ENCODE assay signal across 12 cellular contexts in the genomic region with DNA sequence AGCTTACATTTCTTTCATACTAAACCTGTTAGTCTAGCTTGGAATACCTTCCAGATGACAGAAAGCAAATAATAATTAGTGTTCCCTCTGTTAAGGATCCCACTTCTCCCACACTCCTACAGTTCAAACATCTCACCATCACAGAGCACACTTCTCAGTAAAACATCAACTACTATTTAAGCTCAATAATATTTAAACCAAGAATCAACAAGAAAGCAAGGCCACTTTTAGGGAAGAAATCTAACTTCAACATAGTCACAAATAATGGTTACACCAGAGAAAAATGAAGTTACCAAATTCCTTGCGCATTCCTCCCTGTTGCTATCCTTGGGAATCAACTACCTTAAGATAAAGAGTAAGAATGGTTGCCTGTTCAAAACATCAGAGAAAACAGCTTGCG. TPM values are rescaled to one million over a fixed set of nuclear protein-coding genes. Genes with fewer than 3 reads are reported as not detected.
DNase-seq lines count a peak whose midpoint lies in the region; ATAC-seq and TF ChIP-seq lines count a peak whose summit lies in the region.
"Had no signal": no experiment of that assay in that cellular context is flagged by ENCODE, and none has a peak within 500 bp of the region (broad histone marks: within the 10 kb centered on the region; RNA-seq: fewer than 3 reads in every experiment).

No MANE protein-coding gene starts in this region.

- H4K8ac ChIP-seq in IMR-90 (ENCODE audit: low read depth in 2 of 2, low read length in 2 of 2) = no peak overlapping the region

- no peak overlapping the region for H2AFZ ChIP-seq in IMR-90 (replicated peaks; ENCODE audit: low read length, poor library complexity)

- H2BK5ac ChIP-seq in IMR-90 (ENCODE audit: low read depth, low read length, poor library complexity, severe bottlenecking) = no peak overlapping the region

- no peak overlapping the region for H2AK5ac ChIP-seq in IMR-90 (ENCODE audit: low read depth, low read length)

- H3K27ac Mint-ChIP-seq in brain (peak overlapping the region; percentile 39 to 99 (median 50)), natural killer cell (peak overlapping the region; percentile 92 to 98)

- in situ Hi-C loops in IMR-90 (cut with MboI; ENCODE audit: low sequenced_read_pairs) = no loop called here

- dilution Hi-C loops in IMR-90 (cut with HindIII; ENCODE audit: low sequenced_read_pairs, unreplicated experiment) = no loop called here

- DNase-seq in IMR-90 = no peak
- DNase-seq in natural killer cell = no peak
- DNase-seq: midbrain, NCI-H1417, SHP77 treated with DMSO at 0.1 percent for 48 hours had no signal

- no peak for TF ChIP-seq CTCF in IMR-90 (conservative IDR thresholded peaks at IDR 0.05; ENCODE audit: low read depth, low read length)
- TF ChIP-seq CTCF in brain (conservative IDR thresholded peaks at IDR 0.05) = no peak
- TF ChIP-seq CTCF in natural killer cell (IDR thresholded peaks at IDR 0.05) = no peak

- no peaks in the 10 kb centered on the region for H3K9me1 ChIP-seq in IMR-90 (ENCODE audit: insufficient read depth, low read length)

- H3K36me3 Mint-ChIP-seq in brain (peaks cover 60% of the 10 kb centered on the region), natural killer cell (no peaks in the 10 kb centered on the region)

- H3K27ac ChIP-seq in BLaER1 treated with 17β-estradiol and CSF1 and Interleukin-3, amounts not matched to agents 10 nM and 100 nM = no peak overlapping the region
- no peak overlapping the region for H3K27ac ChIP-seq in IMR-90 (ENCODE audit: insufficient read depth, low read length)

- H3K79me1 ChIP-seq in IMR-90 (ENCODE audit: low read depth in 1 of 2, low read length in 2 of 2) = peaks cover 27 to 37% of the 10 kb centered on the region in 2 experiments

- H3K27me3 Mint-ChIP-seq in brain = peaks cover 16% of the 10 kb centered on the region
- no peaks in the 10 kb centered on the region for H3K27me3 Mint-ChIP-seq in natural killer cell (ENCODE audit: low read depth in 2 of 2)

- H3K18ac ChIP-seq in IMR-90 (ENCODE audit: low read depth, low read length) = no peak overlapping the region

- no peak for ATAC-seq in IMR-90 (ENCODE audit: low read depth)
- no peak for ATAC-seq in natural killer cell
- no peak for ATAC-seq in HG02798 (IDR thresholded peaks at IDR 0.05; ENCODE audit: poor library complexity, unreplicated experiment)
- no peak for ATAC-seq in GM19351 (IDR thresholded peaks at IDR 0.05; ENCODE audit: unreplicated experiment)
- no peak for ATAC-seq in HG02763 (IDR thresholded peaks at IDR 0.05; ENCODE audit: unreplicated experiment)
- ATAC-seq in HG03354 (IDR thresholded peaks at IDR 0.05; ENCODE audit: poor library complexity, severe bottlenecking, unreplicated experiment) = no peak
- ATAC-seq: esophagus mucosa had no signal

- no peak for TF ChIP-seq RAD21 in IMR-90 (IDR thresholded peaks at IDR 0.05; ENCODE audit: low read length)

- intact Hi-C loops in IMR-90 (cut with micrococcal nuclease) (loop anchor here (5.0 kb wide), 2 partner anchors 85 to 230 kb away; no protein-coding TSS in a partner anchor), natural killer cell (cut with micrococcal nuclease) (loop anchor here (5.0 kb wide), 1 partner anchor 1565 kb away; the partner anchor contains the start of gene ZNF292)

- CTCF ChIA-PET in IMR-90 (lab: Yijun Ruan, JAX) = no interaction called here

- 0 out of 2 replicates have a peak overlapping the region, but pooled peaks have one; percentile 90 for H3K23ac ChIP-seq in IMR-90 (ENCODE audit: low read depth, low read length)

- no peak overlapping the region for H2BK20ac ChIP-seq in IMR-90 (ENCODE audit: low read depth, low read length)

- peak overlapping the region in 9 of 10 experiments; percentile 65 to 79 (median 75); a peak in 10 of 20 replicates for H3K4me3 ChIP-seq in BLaER1 treated with 17β-estradiol and CSF1 and Interleukin-3, amounts not matched to agents 10 nM and 100 nM
- no peak overlapping the region for H3K4me3 ChIP-seq in IMR-90 (ENCODE audit: insufficient read depth, low read depth, low read length)

- no peak overlapping the region for H4K5ac ChIP-seq in IMR-90 (ENCODE audit: low read depth, low read length)

- H3K4me3 Mint-ChIP-seq in brain = peak overlapping the region; percentile 94 to 98 (median 97)
- H3K4me3 Mint-ChIP-seq in natural killer cell = peak overlapping the region; percentile 96

- peaks cover 0 to 34% (median 24%) of the 10 kb centered on the region in 11 experiments; a peak in 18 of 22 replicates for H3K9me3 ChIP-seq in BLaER1 treated with 17β-estradiol and CSF1 and Interleukin-3, amounts not matched to agents 10 nM and 100 nM (replicated peaks in 1 of 11)
- H3K9me3 ChIP-seq in IMR-90 (ENCODE audit: control insufficient read depth, insufficient read depth, low read length) = no peaks in the 10 kb centered on the region

- peak overlapping the region; percentile 60 to 81 (median 74) for H3K4me2 ChIP-seq in BLaER1 treated with 17β-estradiol and CSF1 and Interleukin-3, amounts not matched to agents 10 nM and 100 nM
- peak overlapping the region; percentile 63 for H3K4me2 ChIP-seq in IMR-90 (ENCODE audit: low read depth, low read length)

- H2BK15ac ChIP-seq in IMR-90 (ENCODE audit: low read depth, low read length) = no peak overlapping the region

- H4K91ac ChIP-seq in IMR-90 (ENCODE audit: insufficient read depth, low read depth, low read length) = no peak overlapping the region

- BruUV-seq in IMR-90 (replicated peaks; lab: Mats Ljungman, UMichigan) = no TSS peak

- H3K27me3 ChIP-seq in BLaER1 treated with 17β-estradiol and CSF1 and Interleukin-3, amounts not matched to agents 10 nM and 100 nM = no peaks in the 10 kb centered on the region
- H3K27me3 ChIP-seq in IMR-90 (ENCODE audit: control insufficient read depth, insufficient read depth, low read length) = no peaks in the 10 kb centered on the region

- no peak overlapping the region for H3K4ac ChIP-seq in IMR-90 (ENCODE audit: low read depth, low read length)

- H2AK9ac ChIP-seq in IMR-90 (replicated peaks; ENCODE audit: low read depth, low read length, poor library complexity) = no peak overlapping the region

- H3K56ac ChIP-seq in IMR-90 (ENCODE audit: extremely low read depth, insufficient read depth, low read length) = no peak overlapping the region; the same call in 1 of the 2 replicates

- H3K36me3 ChIP-seq in BLaER1 treated with 17β-estradiol and CSF1 and Interleukin-3, amounts not matched to agents 10 nM and 100 nM = peaks cover 0 to 26% (median 9%) of the 10 kb centered on the region in 11 experiments; a peak in 10 of 22 replicates
- H3K36me3 ChIP-seq in IMR-90 (ENCODE audit: control insufficient read depth, insufficient read depth, low read length) = peaks cover 1% of the 10 kb centered on the region; the same call in 1 of the 2 replicates

- H3K9me3 Mint-ChIP-seq in brain = peaks cover 29 to 50% (median 34%) of the 10 kb centered on the region in 5 experiments
- no peaks in the 10 kb centered on the region for H3K9me3 Mint-ChIP-seq in natural killer cell

- peak overlapping the region in 1 of 11 experiments; percentile 87; a peak in 2 of 22 replicates for H3K9ac ChIP-seq in BLaER1 treated with 17β-estradiol and CSF1 and Interleukin-3, amounts not matched to agents 10 nM and 100 nM
- H3K9ac ChIP-seq in IMR-90 (ENCODE audit: low read depth, low read length) = no peak overlapping the region

- H3K4me1 Mint-ChIP-seq in brain (peaks cover 46% of the 10 kb centered on the region), natural killer cell (peaks cover 55 to 60% of the 10 kb centered on the region in 2 donors)

- H4K20me1 ChIP-seq in BLaER1 treated with 17β-estradiol and CSF1 and Interleukin-3, amounts not matched to agents 10 nM and 100 nM = no peaks in the 10 kb centered on the region
- H4K20me1 ChIP-seq in IMR-90 (ENCODE audit: insufficient read depth, low read length) = peaks cover 5% of the 10 kb centered on the region; the same call in 1 of the 2 replicates

- H3K4me1 ChIP-seq in BLaER1 treated with 17β-estradiol and CSF1 and Interleukin-3, amounts not matched to agents 10 nM and 100 nM = peaks cover 0 to 30% (median 7%) of the 10 kb centered on the region in 10 experiments; a peak in 10 of 20 replicates
- H3K4me1 ChIP-seq in IMR-90 (ENCODE audit: control insufficient read depth, insufficient read depth, low read length) = peaks cover 2% of the 10 kb centered on the region; the same call in 1 of the 2 replicates

- H2BK120ac ChIP-seq in IMR-90 (ENCODE audit: low read depth, low read length) = no peak overlapping the region

- no peak overlapping the region for H3K14ac ChIP-seq in IMR-90 (replicated peaks; ENCODE audit: low read depth, low read length)

- POLR2A ChIA-PET in IMR-90 (lab: Charles Lee; ENCODE audit: unreplicated experiment) = no interaction called here

- no peak for TF ChIP-seq POLR2A in IMR-90 (IDR thresholded peaks at IDR 0.05; ENCODE audit: low read depth, low read length)

- no CpG with 5 or more reads among the region's 2 CpGs for WGBS in IMR-90 (ENCODE audit: extremely low coverage in 2 of 2, insufficient read length in 1 of 2), 2 experiments

TF ChIP-seq in IMR-90, 13 proteins besides CTCF, POLR2A, EP300 and RAD21 (continues in another document):
- TF ChIP-seq CHD1 (IDR thresholded peaks at IDR 0.05; ENCODE audit: low read depth, low read length) (no peak), MAFK (IDR thresholded peaks at IDR 0.05; ENCODE audit: low read depth, low read length) (no peak), RCOR1 (IDR thresholded peaks at IDR 0.05; ENCODE audit: insufficient replicate concordance, low read length) (no peak), USF2 (IDR thresholded peaks at IDR 0.05; ENCODE audit: low read depth, low read length) (no peak), SMC3 (IDR thresholded peaks at IDR 0.05; ENCODE audit: low read depth, low read length) (no peak)

RNA-seq across cellular contexts. Expression of gene SNX14, which starts 1.6 kb away (rescaled TPM):
- total RNA-seq in IMR-90 (2012; rRNA removed) (61.8 and 116 TPM in 2 replicates), natural killer cell (100 to 1,000 TPM in 1 of 3 donors, 10 to 100 TPM in 2; 73.0 to 109 (median 80.3) TPM)
- polyA plus RNA-seq in IMR-90 (2012; rRNA removed) (38.4 and 39.9 TPM in 2 replicates), brain (ENCODE audit: insufficient read depth, low read depth, low replicate concordance) (23.0 TPM)
- polyA plus RNA-seq in IMR-90 (2012; cell fraction: cytosol; rRNA removed) = 13.0 and 24.5 TPM in 2 replicates
- 38.3 and 116 TPM in 2 replicates for polyA plus RNA-seq in IMR-90 (2012; cell fraction: nucleus; rRNA removed; ENCODE audit: low replicate concordance)

RNA-seq across cellular contexts. Expression of gene SYNCRIP, which starts 50.6 kb away (rescaled TPM):
- total RNA-seq in IMR-90 (2012; rRNA removed) (59.3 and 120 TPM in 2 replicates), natural killer cell (10 to 100 TPM; 65.8 to 99.1 (median 80.9) TPM)
- polyA plus RNA-seq in IMR-90 (2012; rRNA removed) (35.7 and 50.1 TPM in 2 replicates), brain (ENCODE audit: insufficient read depth, low read depth, low replicate concordance) (85.9 TPM)
- polyA plus RNA-seq in IMR-90 (2012; cell fraction: cytosol; rRNA removed) = 5.8 and 7.5 TPM in 2 replicates
- 4.5 and 21.9 TPM in 2 replicates for polyA plus RNA-seq in IMR-90 (2012; cell fraction: nucleus; rRNA removed; ENCODE audit: low replicate concordance)
